Comparison of ENCODE assay signal across 7 cellular contexts in the genomic region with DNA sequence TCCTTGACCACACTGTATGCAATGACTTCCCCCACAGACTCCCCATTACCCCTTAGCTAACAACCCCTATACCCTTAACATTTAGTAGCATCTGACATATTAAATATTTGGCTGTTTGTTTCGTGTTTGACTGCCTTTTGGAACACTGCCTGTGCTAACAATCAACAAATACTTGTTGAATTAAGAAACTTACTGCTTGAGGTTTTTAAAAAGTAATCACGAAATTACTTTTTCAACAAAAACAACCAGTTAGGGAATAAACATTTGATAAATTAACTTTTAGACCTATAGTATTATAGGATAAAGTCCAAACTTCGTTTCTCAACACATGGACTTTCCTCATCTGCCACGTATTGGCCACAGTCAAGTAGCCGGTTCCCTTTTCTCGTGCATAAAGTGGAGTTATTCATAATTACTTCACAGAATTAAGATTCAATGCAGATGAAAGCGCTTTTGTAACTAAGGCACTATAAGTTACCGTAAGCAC.
A peak's percentile ranks its signal among the peaks of the same experiment; 100 is the strongest.
DNase-seq lines count a peak whose midpoint lies in the region; ATAC-seq lines count a peak whose summit lies in the region.

No MANE protein-coding gene starts in this region.

- DNase-seq in memory B cell (ENCODE audit: low spot score in 2 of 2): no peak
- no peak for DNase-seq in activated CD4-positive, CD25-positive, alpha-beta regulatory T cell treated with anti-CD3 and anti-CD28 coated beads, Interleukin-2, amount 50 U/mL, for 72 hours
- DNase-seq in NCI-H1417 treated with DMSO at 0.1 percent for 48 hours (lab: John Stamatoyannopoulos, UW): no peak

- H3K36me3 Mint-ChIP-seq in activated naive CD8-positive, alpha-beta T cell: peaks cover 9% of the 10 kb centered on the region
- H3K36me3 Mint-ChIP-seq in memory B cell: peaks cover 4% of the 10 kb centered on the region

- H3K4me3 Mint-ChIP-seq in activated naive CD8-positive, alpha-beta T cell: peak overlapping the region; percentile 86
- peak overlapping the region; percentile 84 for H3K4me3 Mint-ChIP-seq in memory B cell

- peak overlapping the region; percentile 12 for H3K27ac Mint-ChIP-seq in activated naive CD8-positive, alpha-beta T cell
- peak overlapping the region; percentile 71 for H3K27ac Mint-ChIP-seq in memory B cell

- ATAC-seq in GM19025 (IDR thresholded peaks at IDR 0.05; ENCODE audit: low read depth, unreplicated experiment) (peak; percentile 5), HG02943 (IDR thresholded peaks at IDR 0.05; ENCODE audit: low read depth, unreplicated experiment) (peak; percentile 5), memory B cell (ENCODE audit: low read depth) (peak; percentile 9), HG03378 (IDR thresholded peaks at IDR 0.05; ENCODE audit: unreplicated experiment) (no peak)

- no peaks in the 10 kb centered on the region for H3K27me3 Mint-ChIP-seq in activated naive CD8-positive, alpha-beta T cell
- no peaks in the 10 kb centered on the region for H3K27me3 Mint-ChIP-seq in memory B cell

- no peaks in the 10 kb centered on the region for H3K9me3 Mint-ChIP-seq in activated naive CD8-positive, alpha-beta T cell (ENCODE audit: low read depth)
- H3K9me3 Mint-ChIP-seq in memory B cell: no peaks in the 10 kb centered on the region

- H3K4me1 Mint-ChIP-seq in activated naive CD8-positive, alpha-beta T cell (ENCODE audit: low read depth): peaks cover 17% of the 10 kb centered on the region
- H3K4me1 Mint-ChIP-seq in memory B cell: peaks cover 4% of the 10 kb centered on the region
